In the genomic region with DNA sequence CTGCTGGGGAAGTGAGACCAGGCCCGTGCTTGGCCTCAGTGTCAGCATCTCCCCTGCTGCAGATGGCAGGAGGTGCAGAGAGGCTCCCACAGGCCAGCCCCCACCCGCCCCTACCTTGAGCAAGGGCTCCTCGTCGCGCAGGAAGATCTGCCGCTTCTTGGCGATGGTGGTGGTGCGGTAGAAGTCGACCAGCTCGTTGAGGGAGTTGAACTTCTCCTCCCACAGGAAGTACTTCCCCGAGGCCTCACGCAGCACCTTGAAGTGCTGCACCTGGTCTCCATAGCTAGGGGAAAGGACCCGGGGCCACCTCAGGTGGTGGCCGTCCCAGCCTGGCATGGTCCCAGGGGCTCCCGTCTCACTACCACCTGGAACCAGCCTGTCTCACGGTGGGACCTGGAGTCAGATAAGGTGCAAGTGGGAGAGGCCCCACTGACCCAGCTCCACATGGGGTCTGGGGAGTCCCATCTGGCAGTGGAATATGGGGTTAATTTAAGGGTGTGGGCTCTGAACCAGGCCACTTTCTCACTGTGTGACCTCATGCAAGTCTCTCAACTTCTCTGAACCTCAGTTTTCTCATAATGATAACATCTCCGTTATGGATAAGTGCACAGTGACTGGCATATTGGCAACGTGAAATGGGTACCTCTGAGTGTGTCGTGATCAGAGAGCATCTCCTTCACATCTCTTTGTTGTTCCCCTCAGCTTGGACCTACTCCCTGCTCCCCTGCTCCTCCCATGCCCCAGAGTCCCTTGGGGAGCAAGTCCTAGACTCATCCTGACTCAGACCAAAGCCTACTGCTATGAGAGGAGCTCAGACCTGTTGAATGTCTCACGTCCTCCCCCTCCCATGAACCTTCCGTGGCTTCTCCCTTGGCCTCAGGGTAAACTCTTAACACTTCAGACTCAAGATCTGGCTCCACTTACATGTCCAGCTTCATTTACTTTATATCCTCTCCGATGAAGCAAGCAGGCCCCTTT, we compare ENCODE assay signal across 12 cellular contexts. TPM values are rescaled to one million over a fixed set of nuclear protein-coding genes. Genes with fewer than 3 reads are reported as not detected.
A peak's percentile ranks its signal among the peaks of the same experiment; 100 is the strongest.
DNase-seq lines count a peak whose midpoint lies in the region; ATAC-seq, FAIRE-seq and TF ChIP-seq lines count a peak whose summit lies in the region.
"Had no signal": no experiment of that assay in that cellular context is flagged by ENCODE, and none has a peak within 500 bp of the region (broad histone marks: within the 10 kb centered on the region; RNA-seq: fewer than 3 reads in every experiment).

No MANE protein-coding gene starts in this region.

- H3K79me2 ChIP-seq in GM23338 (replicated peaks; ENCODE audit: insufficient read depth), result no peaks in the 10 kb centered on the region

- no peaks in the 10 kb centered on the region for H3K9me3 Mint-ChIP-seq in activated naive CD8-positive, alpha-beta T cell treated with anti-CD3 and anti-CD28 coated beads for 36 hours
- H3K9me3 Mint-ChIP-seq in GM23338, result no peaks in the 10 kb centered on the region

- intact Hi-C loops in Right ventricle myocardium inferior (cut with DNase I) (no loop called here), kidney (cut with DNase I) (no loop called here), lower leg skin (cut with DNase I; ENCODE audit: low total_unique reads) (no loop called here)

- no peaks in the 10 kb centered on the region for H4K20me1 ChIP-seq in GM23338 (replicated peaks; ENCODE audit: insufficient read depth)

- FAIRE-seq in kidney (lab: Jason Lieb, UNC), result no peak
- FAIRE-seq: colon had no signal

- H3K4me2 ChIP-seq in GM23338, result no peak overlapping the region

- H3K36me3 Mint-ChIP-seq in activated naive CD8-positive, alpha-beta T cell treated with anti-CD3 and anti-CD28 coated beads for 36 hours, result peaks cover 13% of the 10 kb centered on the region
- H3K36me3 Mint-ChIP-seq in GM23338 (ENCODE audit: low read depth), result no peaks in the 10 kb centered on the region

- no peaks in the 10 kb centered on the region for H3K4me1 ChIP-seq in right atrium auricular region
- no peaks in the 10 kb centered on the region for H3K4me1 ChIP-seq in kidney (ENCODE audit: control insufficient read depth in 1 of 2, insufficient read depth in 1 of 2, low read depth in 1 of 2, low read length in 2 of 2)
- no peaks in the 10 kb centered on the region for H3K4me1 ChIP-seq in GM23338 (ENCODE audit: insufficient read depth)

- DNase-seq in Right ventricle myocardium inferior (ENCODE audit: missing footprints) (peak; percentile 28), right atrium auricular region (ENCODE audit: low spot score) (no peak), kidney (peak; percentile 64), putamen (ENCODE audit: low spot score) (no peak), GM23338 (ENCODE audit: low spot score) (no peak), RPMI8226 (no peak), lower leg skin (ENCODE audit: low spot score in 2 of 2) (no peak)
- DNase-seq in activated naive CD8-positive, alpha-beta T cell treated with anti-CD3 and anti-CD28 coated beads for 36 hours, result no peak
- DNase-seq: NCI-H1417 treated with DMSO at 0.1 percent for 48 hours had no signal

- H3K27ac ChIP-seq in right atrium auricular region, result no peak overlapping the region
- H3K27ac ChIP-seq in kidney (ENCODE audit: low read depth in 2 of 2, low read length in 2 of 2), result no peak overlapping the region
- no peak overlapping the region for H3K27ac ChIP-seq in GM23338 (ENCODE audit: low read depth)
- H3K27ac ChIP-seq: C4-2B had no signal

- peak overlapping the region; percentile 40 for H3K27ac Mint-ChIP-seq in activated naive CD8-positive, alpha-beta T cell treated with anti-CD3 and anti-CD28 coated beads for 36 hours
- H3K27ac Mint-ChIP-seq in GM23338, result no peak overlapping the region

- 70 to 75% methylated on average over 22 of the region's 22 CpGs for WGBS in lower leg skin, 2 donors

- H3F3A ChIP-seq in GM23338 (replicated peaks; ENCODE audit: low read depth), result no peaks in the 10 kb centered on the region

- H3K36me3 ChIP-seq in right atrium auricular region (no peaks in the 10 kb centered on the region), kidney (ENCODE audit: control insufficient read depth in 1 of 2, insufficient read depth in 2 of 2, low read length in 2 of 2) (no peaks in the 10 kb centered on the region), GM23338 (ENCODE audit: insufficient read depth) (no peaks in the 10 kb centered on the region)

- TF ChIP-seq CTCF in right atrium auricular region (IDR thresholded peaks at IDR 0.05) (no peak), kidney (IDR thresholded peaks at IDR 0.05; ENCODE audit: borderline replicate concordance, extremely low read depth, insufficient read depth) (no peak), GM23338 (conservative IDR thresholded peaks at IDR 0.05; ENCODE audit: low read depth in 2 of 2) (no peak), lower leg skin (IDR thresholded peaks at IDR 0.05) (no peak)

- H3K4me3 ChIP-seq in right atrium auricular region, result no peak overlapping the region
- no peak overlapping the region for H3K4me3 ChIP-seq in kidney (ENCODE audit: low read length in 2 of 2)
- no peak overlapping the region for H3K4me3 ChIP-seq in GM23338
- H3K4me3 ChIP-seq in lower leg skin (ENCODE audit: low read depth, poor library complexity, severe bottlenecking), result no peak overlapping the region

- H3K4me1 Mint-ChIP-seq in activated naive CD8-positive, alpha-beta T cell treated with anti-CD3 and anti-CD28 coated beads for 36 hours, result peaks cover 17% of the 10 kb centered on the region
- no peaks in the 10 kb centered on the region for H3K4me1 Mint-ChIP-seq in GM23338

- H3K27me3 ChIP-seq in right atrium auricular region (no peaks in the 10 kb centered on the region), GM23338 (ENCODE audit: insufficient read depth) (no peaks in the 10 kb centered on the region)

- ATAC-seq in Right ventricle myocardium inferior (no peak), GM23338 (no peak)

- no peaks in the 10 kb centered on the region for H3K9me3 ChIP-seq in right atrium auricular region
- H3K9me3 ChIP-seq in kidney (ENCODE audit: control insufficient read depth in 1 of 2, low read length in 2 of 2), result no peaks in the 10 kb centered on the region

- TF ChIP-seq POLR2A in lower leg skin (IDR thresholded peaks at IDR 0.05), result no peak

- H3K27me3 Mint-ChIP-seq in activated naive CD8-positive, alpha-beta T cell treated with anti-CD3 and anti-CD28 coated beads for 36 hours, result no peaks in the 10 kb centered on the region
- peaks cover 5% of the 10 kb centered on the region for H3K27me3 Mint-ChIP-seq in GM23338 (ENCODE audit: insufficient read depth, low read depth, poor library complexity)

- H3K4me3 Mint-ChIP-seq in activated naive CD8-positive, alpha-beta T cell treated with anti-CD3 and anti-CD28 coated beads for 36 hours, result no peak overlapping the region
- no peak overlapping the region; the same call in 2 of the 3 replicates for H3K4me3 Mint-ChIP-seq in GM23338

- H2AFZ ChIP-seq in GM23338, result no peak overlapping the region

- no peaks in the 10 kb centered on the region for H3K9me2 ChIP-seq in GM23338 (ENCODE audit: insufficient read depth)

- no peak overlapping the region for H3K9ac ChIP-seq in kidney (ENCODE audit: low read length in 2 of 2)

TF ChIP-seq in GM23338, 12 proteins besides CTCF, POLR2A, EP300 and RAD21 (continues in another document):
- TF ChIP-seq ZNF331 (CRISPR knock-in tag; IDR thresholded peaks at IDR 0.05; ENCODE audit: low read depth) (no peak), NANOG (IDR thresholded peaks at IDR 0.05; ENCODE audit: borderline replicate concordance) (no peak), POLR2AphosphoS5 (IDR thresholded peaks at IDR 0.05; ENCODE audit: low read depth) (no peak)
- TF ChIP-seq, protein P1, sequence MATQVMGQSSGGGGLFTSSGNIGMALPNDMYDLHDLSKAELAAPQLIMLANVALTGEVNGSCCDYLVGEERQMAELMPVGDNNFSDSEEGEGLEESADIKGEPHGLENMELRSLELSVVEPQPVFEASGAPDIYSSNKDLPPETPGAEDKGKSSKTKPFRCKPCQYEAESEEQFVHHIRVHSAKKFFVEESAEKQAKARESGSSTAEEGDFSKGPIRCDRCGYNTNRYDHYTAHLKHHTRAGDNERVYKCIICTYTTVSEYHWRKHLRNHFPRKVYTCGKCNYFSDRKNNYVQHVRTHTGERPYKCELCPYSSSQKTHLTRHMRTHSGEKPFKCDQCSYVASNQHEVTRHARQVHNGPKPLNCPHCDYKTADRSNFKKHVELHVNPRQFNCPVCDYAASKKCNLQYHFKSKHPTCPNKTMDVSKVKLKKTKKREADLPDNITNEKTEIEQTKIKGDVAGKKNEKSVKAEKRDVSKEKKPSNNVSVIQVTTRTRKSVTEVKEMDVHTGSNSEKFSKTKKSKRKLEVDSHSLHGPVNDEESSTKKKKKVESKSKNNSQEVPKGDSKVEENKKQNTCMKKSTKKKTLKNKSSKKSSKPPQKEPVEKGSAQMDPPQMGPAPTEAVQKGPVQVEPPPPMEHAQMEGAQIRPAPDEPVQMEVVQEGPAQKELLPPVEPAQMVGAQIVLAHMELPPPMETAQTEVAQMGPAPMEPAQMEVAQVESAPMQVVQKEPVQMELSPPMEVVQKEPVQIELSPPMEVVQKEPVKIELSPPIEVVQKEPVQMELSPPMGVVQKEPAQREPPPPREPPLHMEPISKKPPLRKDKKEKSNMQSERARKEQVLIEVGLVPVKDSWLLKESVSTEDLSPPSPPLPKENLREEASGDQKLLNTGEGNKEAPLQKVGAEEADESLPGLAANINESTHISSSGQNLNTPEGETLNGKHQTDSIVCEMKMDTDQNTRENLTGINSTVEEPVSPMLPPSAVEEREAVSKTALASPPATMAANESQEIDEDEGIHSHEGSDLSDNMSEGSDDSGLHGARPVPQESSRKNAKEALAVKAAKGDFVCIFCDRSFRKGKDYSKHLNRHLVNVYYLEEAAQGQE (IDR thresholded peaks at IDR 0.05; ENCODE audit: unreplicated experiment), result no peak

RNA-seq across cellular contexts. Expression of a gene that starts 19.8 kb away (rescaled TPM):
- total RNA-seq in Right ventricle myocardium inferior (2.7 TPM), right atrium auricular region (10 to 100 TPM; 14.0 to 50.9 TPM), kidney (8.0 TPM), lower leg skin (100 to 1,000 TPM; 131 to 298 (median 190) TPM)
- 10 to 100 TPM; 10.3 to 10.4 TPM for total RNA-seq in activated naive CD8-positive, alpha-beta T cell treated with anti-CD3 and anti-CD28 coated beads for 36 hours
- polyA plus RNA-seq in kidney (ENCODE audit: insufficient read depth, low read depth, low replicate concordance) (4.9 TPM), GM23338 (2016; fragmentation: Nextera tagmentation; extraction: Ambion mirVana) (7.6 and 8.5 TPM in 2 replicates)
- total RNA-seq in GM23338 (2014; rRNA removed; shearing (Covaris generic)), result 44.5 and 46.6 TPM in 2 replicates

RNA-seq across cellular contexts. Expression of a gene that starts 22.4 kb away (rescaled TPM):
- total RNA-seq in Right ventricle myocardium inferior (2.0 TPM), right atrium auricular region (1 to 10 TPM; 2.5 to 5.6 TPM), kidney (8.4 TPM), lower leg skin (1 to 10 TPM in 2 of 4 donors, under 1 TPM in 2; 0.55 to 3.5 (median 1.2) TPM)
- 10 to 100 TPM; 14.5 to 14.8 TPM for total RNA-seq in activated naive CD8-positive, alpha-beta T cell treated with anti-CD3 and anti-CD28 coated beads for 36 hours
- polyA plus RNA-seq in kidney (ENCODE audit: insufficient read depth, low read depth, low replicate concordance) (7.0 TPM), GM23338 (2016; fragmentation: Nextera tagmentation; extraction: Ambion mirVana) (0.47 TPM in 1 of 2 replicates, not detected in the other)
- 0.24 and 0.27 TPM in 2 replicates for total RNA-seq in GM23338 (2014; rRNA removed; shearing (Covaris generic))
- total RNA-seq: osteocyte had no signal

Comparison
In these comparisons a context has a peak if more than half of its experiments do, and no peak if none do; other contexts are left out.
1. DNase-seq: peak in Right ventricle myocardium inferior (single experiment) and kidney (single experiment); none in right atrium auricular region (single experiment), activated naive CD8-positive, alpha-beta T cell treated with anti-CD3 and anti-CD28 coated beads for 36 hours (single experiment), putamen (single experiment), GM23338 (single experiment), RPMI8226 (single experiment) and lower leg skin (0 of 2).